1 cellular context compared by ENCODE assay signal in the genomic region with DNA sequence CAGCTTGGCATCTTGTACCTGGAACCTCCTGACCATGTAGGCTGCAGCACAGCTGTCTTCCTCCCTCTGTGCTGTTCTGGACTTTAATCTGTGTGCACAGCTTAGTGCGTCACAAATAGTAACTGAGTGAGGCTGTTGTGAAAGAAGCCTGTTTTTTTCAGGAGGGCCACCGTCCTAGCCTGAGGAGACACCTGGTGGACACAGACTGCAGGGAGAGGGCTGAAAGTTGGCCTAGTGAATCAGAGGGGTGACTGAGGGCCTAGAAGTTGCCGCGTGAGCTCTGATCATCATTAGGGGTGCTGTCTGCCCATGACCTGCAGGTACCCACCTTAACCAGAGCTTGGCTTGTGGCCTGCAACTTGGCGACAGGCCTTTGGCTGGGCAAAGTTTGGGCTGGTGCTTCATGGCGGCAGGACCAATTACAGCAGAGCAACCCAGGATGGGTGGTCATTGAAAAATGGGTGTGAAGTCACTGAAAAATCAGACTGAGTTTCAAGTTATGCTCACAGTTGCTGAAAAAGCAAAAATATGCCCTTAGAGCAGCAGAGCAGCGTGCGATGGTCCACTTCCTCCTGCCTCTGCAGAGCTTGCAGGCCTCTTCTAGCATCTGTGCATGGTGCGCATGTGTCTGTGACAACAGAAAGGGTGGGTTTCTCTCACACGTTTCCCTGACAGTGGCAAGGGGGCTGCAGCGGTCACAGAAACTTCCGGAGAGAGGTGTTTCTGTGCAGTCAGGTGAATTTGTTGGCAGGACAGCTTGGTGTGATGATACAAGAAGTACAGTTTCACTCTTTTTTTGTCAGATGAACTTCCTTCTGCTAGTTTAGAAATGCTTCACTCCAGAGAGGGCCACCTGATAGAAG.
TF ChIP-seq lines count a peak whose summit lies in the region.

No MANE protein-coding gene starts in this region.

TF ChIP-seq in GM12878, 131 proteins besides CTCF, POLR2A, EP300 and RAD21 (continued from another document):
- TF ChIP-seq ZBED1 (IDR thresholded peaks at IDR 0.05; ENCODE audit: borderline replicate concordance) (no peak), GABPA (IDR thresholded peaks at IDR 0.05; ENCODE audit: low read depth) (peak; percentile 21; the same call in 1 of the 2 replicates), ZNF217 (IDR thresholded peaks at IDR 0.05) (no peak), NR2F1 (conservative IDR thresholded peaks at IDR 0.05) (no peak), MYC (IDR thresholded peaks at IDR 0.05; ENCODE audit: insufficient read depth, insufficient read length, insufficient replicate concordance, low read length, severe bottlenecking) (no peak), NFYA (IDR thresholded peaks at IDR 0.05; ENCODE audit: borderline replicate concordance, low read depth, low read length) (no peak), TCF7 (IDR thresholded peaks at IDR 0.05; ENCODE audit: borderline replicate concordance) (0 out of 2 replicates have a peak, but pooled peaks have one; percentile 11), IKZF1 (conservative IDR thresholded peaks at IDR 0.05) (no peak), SMC3 (IDR thresholded peaks at IDR 0.05; ENCODE audit: borderline replicate concordance, low read length) (no peak), DPF2 (IDR thresholded peaks at IDR 0.05) (no peak), TCF3 (IDR thresholded peaks at IDR 0.05; ENCODE audit: borderline replicate concordance, insufficient read depth, low read depth, low read length) (no peak), RUNX3 (IDR thresholded peaks at IDR 0.05; ENCODE audit: low read length) (peak; percentile 77)
- TF ChIP-seq, protein P1, sequence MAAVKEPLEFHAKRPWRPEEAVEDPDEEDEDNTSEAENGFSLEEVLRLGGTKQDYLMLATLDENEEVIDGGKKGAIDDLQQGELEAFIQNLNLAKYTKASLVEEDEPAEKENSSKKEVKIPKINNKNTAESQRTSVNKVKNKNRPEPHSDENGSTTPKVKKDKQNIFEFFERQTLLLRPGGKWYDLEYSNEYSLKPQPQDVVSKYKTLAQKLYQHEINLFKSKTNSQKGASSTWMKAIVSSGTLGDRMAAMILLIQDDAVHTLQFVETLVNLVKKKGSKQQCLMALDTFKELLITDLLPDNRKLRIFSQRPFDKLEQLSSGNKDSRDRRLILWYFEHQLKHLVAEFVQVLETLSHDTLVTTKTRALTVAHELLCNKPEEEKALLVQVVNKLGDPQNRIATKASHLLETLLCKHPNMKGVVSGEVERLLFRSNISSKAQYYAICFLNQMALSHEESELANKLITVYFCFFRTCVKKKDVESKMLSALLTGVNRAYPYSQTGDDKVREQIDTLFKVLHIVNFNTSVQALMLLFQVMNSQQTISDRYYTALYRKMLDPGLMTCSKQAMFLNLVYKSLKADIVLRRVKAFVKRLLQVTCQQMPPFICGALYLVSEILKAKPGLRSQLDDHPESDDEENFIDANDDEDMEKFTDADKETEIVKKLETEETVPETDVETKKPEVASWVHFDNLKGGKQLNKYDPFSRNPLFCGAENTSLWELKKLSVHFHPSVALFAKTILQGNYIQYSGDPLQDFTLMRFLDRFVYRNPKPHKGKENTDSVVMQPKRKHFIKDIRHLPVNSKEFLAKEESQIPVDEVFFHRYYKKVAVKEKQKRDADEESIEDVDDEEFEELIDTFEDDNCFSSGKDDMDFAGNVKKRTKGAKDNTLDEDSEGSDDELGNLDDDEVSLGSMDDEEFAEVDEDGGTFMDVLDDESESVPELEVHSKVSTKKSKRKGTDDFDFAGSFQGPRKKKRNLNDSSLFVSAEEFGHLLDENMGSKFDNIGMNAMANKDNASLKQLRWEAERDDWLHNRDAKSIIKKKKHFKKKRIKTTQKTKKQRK (IDR thresholded peaks at IDR 0.05; ENCODE audit: low read depth, low read length), result no peak
- TF ChIP-seq, protein P2, sequence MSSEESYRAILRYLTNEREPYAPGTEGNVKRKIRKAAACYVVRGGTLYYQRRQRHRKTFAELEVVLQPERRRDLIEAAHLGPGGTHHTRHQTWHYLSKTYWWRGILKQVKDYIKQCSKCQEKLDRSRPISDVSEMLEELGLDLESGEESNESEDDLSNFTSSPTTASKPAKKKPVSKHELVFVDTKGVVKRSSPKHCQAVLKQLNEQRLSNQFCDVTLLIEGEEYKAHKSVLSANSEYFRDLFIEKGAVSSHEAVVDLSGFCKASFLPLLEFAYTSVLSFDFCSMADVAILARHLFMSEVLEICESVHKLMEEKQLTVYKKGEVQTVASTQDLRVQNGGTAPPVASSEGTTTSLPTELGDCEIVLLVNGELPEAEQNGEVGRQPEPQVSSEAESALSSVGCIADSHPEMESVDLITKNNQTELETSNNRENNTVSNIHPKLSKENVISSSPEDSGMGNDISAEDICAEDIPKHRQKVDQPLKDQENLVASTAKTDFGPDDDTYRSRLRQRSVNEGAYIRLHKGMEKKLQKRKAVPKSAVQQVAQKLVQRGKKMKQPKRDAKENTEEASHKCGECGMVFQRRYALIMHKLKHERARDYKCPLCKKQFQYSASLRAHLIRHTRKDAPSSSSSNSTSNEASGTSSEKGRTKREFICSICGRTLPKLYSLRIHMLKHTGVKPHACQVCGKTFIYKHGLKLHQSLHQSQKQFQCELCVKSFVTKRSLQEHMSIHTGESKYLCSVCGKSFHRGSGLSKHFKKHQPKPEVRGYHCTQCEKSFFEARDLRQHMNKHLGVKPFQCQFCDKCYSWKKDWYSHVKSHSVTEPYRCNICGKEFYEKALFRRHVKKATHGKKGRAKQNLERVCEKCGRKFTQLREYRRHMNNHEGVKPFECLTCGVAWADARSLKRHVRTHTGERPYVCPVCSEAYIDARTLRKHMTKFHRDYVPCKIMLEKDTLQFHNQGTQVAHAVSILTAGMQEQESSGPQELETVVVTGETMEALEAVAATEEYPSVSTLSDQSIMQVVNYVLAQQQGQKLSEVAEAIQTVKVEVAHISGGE (CRISPR knock-in tag; IDR thresholded peaks at IDR 0.05), result no peak
- TF ChIP-seq, protein P3, sequence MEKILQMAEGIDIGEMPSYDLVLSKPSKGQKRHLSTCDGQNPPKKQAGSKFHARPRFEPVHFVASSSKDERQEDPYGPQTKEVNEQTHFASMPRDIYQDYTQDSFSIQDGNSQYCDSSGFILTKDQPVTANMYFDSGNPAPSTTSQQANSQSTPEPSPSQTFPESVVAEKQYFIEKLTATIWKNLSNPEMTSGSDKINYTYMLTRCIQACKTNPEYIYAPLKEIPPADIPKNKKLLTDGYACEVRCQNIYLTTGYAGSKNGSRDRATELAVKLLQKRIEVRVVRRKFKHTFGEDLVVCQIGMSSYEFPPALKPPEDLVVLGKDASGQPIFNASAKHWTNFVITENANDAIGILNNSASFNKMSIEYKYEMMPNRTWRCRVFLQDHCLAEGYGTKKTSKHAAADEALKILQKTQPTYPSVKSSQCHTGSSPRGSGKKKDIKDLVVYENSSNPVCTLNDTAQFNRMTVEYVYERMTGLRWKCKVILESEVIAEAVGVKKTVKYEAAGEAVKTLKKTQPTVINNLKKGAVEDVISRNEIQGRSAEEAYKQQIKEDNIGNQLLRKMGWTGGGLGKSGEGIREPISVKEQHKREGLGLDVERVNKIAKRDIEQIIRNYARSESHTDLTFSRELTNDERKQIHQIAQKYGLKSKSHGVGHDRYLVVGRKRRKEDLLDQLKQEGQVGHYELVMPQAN (conservative IDR thresholded peaks at IDR 0.05), result no peak
